1 cellular context compared by ENCODE assay signal in genomic region chr3:171173732-171174131, GRCh38.
A peak's percentile ranks its signal among the peaks of the same experiment; 100 is the strongest.
TF ChIP-seq lines count a peak whose summit lies in the region.

No MANE protein-coding gene starts in this region.

TF ChIP-seq in H1, 55 proteins besides CTCF, POLR2A, EP300 and RAD21 (continued from another document):
- no peak for TF ChIP-seq SRF (IDR thresholded peaks at IDR 0.05; ENCODE audit: low read depth, low read length)
- TF ChIP-seq TCF12 (IDR thresholded peaks at IDR 0.05; ENCODE audit: low read depth, low read length): no peak
- TF ChIP-seq ATF3 (IDR thresholded peaks at IDR 0.05; ENCODE audit: insufficient read depth, low read depth, low read length): no peak
- no peak for TF ChIP-seq GABPA (IDR thresholded peaks at IDR 0.05; ENCODE audit: borderline replicate concordance, insufficient read depth, low read length)
- TF ChIP-seq CEBPB (IDR thresholded peaks at IDR 0.05; ENCODE audit: low read depth, low read length): no peak
- TF ChIP-seq RFX5 (IDR thresholded peaks at IDR 0.05; ENCODE audit: borderline replicate concordance, low read depth, low read length): peak; percentile 78
- TF ChIP-seq SP2 (IDR thresholded peaks at IDR 0.05; ENCODE audit: low read length): no peak
TF ChIP-seq in H1: peak in this region for 2.
